9 cellular contexts compared by ENCODE assay signal in genomic region chr19:16285769-16286564, GRCh38. TPM values are rescaled to one million over a fixed set of nuclear protein-coding genes. Genes with fewer than 3 reads are reported as not detected.
DNase-seq lines count a peak whose midpoint lies in the region; ATAC-seq and TF ChIP-seq lines count a peak whose summit lies in the region.
"Had no signal": no experiment of that assay in that cellular context is flagged by ENCODE, and none has a peak within 500 bp of the region (broad histone marks: within the 10 kb centered on the region; RNA-seq: fewer than 3 reads in every experiment).

No MANE protein-coding gene starts in this region.

- H3K4me3 ChIP-seq in body of pancreas (no peak overlapping the region), upper lobe of left lung (peak overlapping the region in 1 of 4 donors; percentile 10), OCI-LY7 (ENCODE audit: low read depth, low read length, poor library complexity, severe bottlenecking) (no peak overlapping the region)

- no peak overlapping the region for H2AFZ ChIP-seq in OCI-LY7 (ENCODE audit: low read length)

- H3K27ac Mint-ChIP-seq in activated naive CD8-positive, alpha-beta T cell treated with anti-CD3 and anti-CD28 coated beads, Interleukin-2, amount 10 ng/mL, durations not matched to agents 7 days and 5 days = no peak overlapping the region
- H3K27ac Mint-ChIP-seq in activated naive CD8-positive, alpha-beta T cell treated with anti-CD3 and anti-CD28 coated beads for 36 hours = no peak overlapping the region
- no peak overlapping the region for H3K27ac Mint-ChIP-seq in activated CD8-positive, alpha-beta memory T cell treated with anti-CD3 and anti-CD28 coated beads, Interleukin-2, amount 10 ng/mL, durations not matched to agents 7 days and 5 days

- H3K4me3 Mint-ChIP-seq in activated naive CD8-positive, alpha-beta T cell treated with anti-CD3 and anti-CD28 coated beads, Interleukin-2, amount 10 ng/mL, durations not matched to agents 7 days and 5 days = peak overlapping the region; percentile 27
- H3K4me3 Mint-ChIP-seq in activated naive CD8-positive, alpha-beta T cell treated with anti-CD3 and anti-CD28 coated beads for 36 hours = no peak overlapping the region
- no peak overlapping the region for H3K4me3 Mint-ChIP-seq in activated CD8-positive, alpha-beta memory T cell treated with anti-CD3 and anti-CD28 coated beads, Interleukin-2, amount 10 ng/mL, durations not matched to agents 7 days and 5 days

- ATAC-seq in activated naive CD8-positive, alpha-beta T cell treated with anti-CD3 and anti-CD28 coated beads, Interleukin-2, amount 10 ng/mL, durations not matched to agents 7 days and 5 days (ENCODE audit: low read depth) = no peak
- ATAC-seq in body of pancreas (peak; percentile 39), upper lobe of left lung (ENCODE audit: low FRiP score in 2 of 2) (no peak), GM18907 (IDR thresholded peaks at IDR 0.05; ENCODE audit: unreplicated experiment) (no peak)
- no peak for ATAC-seq in activated CD8-positive, alpha-beta memory T cell treated with anti-CD3 and anti-CD28 coated beads, Interleukin-2, amount 10 ng/mL, durations not matched to agents 7 days and 5 days

- H3K36me3 Mint-ChIP-seq in activated naive CD8-positive, alpha-beta T cell treated with anti-CD3 and anti-CD28 coated beads, Interleukin-2, amount 10 ng/mL, durations not matched to agents 7 days and 5 days = no peaks in the 10 kb centered on the region
- no peaks in the 10 kb centered on the region for H3K36me3 Mint-ChIP-seq in activated naive CD8-positive, alpha-beta T cell treated with anti-CD3 and anti-CD28 coated beads for 36 hours
- no peaks in the 10 kb centered on the region for H3K36me3 Mint-ChIP-seq in activated CD8-positive, alpha-beta memory T cell treated with anti-CD3 and anti-CD28 coated beads, Interleukin-2, amount 10 ng/mL, durations not matched to agents 7 days and 5 days

- no peaks in the 10 kb centered on the region for H3K9me3 ChIP-seq in body of pancreas
- no peaks in the 10 kb centered on the region for H3K9me3 ChIP-seq in upper lobe of left lung
- H3K9me3 ChIP-seq in OCI-LY7 (ENCODE audit: low read length) = no peaks in the 10 kb centered on the region
- H3K9me3 ChIP-seq: Caco-2 had no signal

- H3K4me1 ChIP-seq in body of pancreas (peaks cover 24% of the 10 kb centered on the region), upper lobe of left lung (peaks cover 45 to 53% (median 50%) of the 10 kb centered on the region in 4 donors), OCI-LY7 (ENCODE audit: insufficient read depth, low read length, poor library complexity, severe bottlenecking) (peaks cover 20% of the 10 kb centered on the region)
- H3K4me1 ChIP-seq: Caco-2 had no signal

- TF ChIP-seq CTCF in body of pancreas (IDR thresholded peaks at IDR 0.05) = no peak
- no peak for TF ChIP-seq CTCF in upper lobe of left lung (IDR thresholded peaks at IDR 0.05)
- TF ChIP-seq CTCF in OCI-LY7 (conservative IDR thresholded peaks at IDR 0.05; ENCODE audit: low read length) = no peak

- H3K27me3 Mint-ChIP-seq in activated naive CD8-positive, alpha-beta T cell treated with anti-CD3 and anti-CD28 coated beads, Interleukin-2, amount 10 ng/mL, durations not matched to agents 7 days and 5 days = peaks cover 40% of the 10 kb centered on the region
- H3K27me3 Mint-ChIP-seq in activated naive CD8-positive, alpha-beta T cell treated with anti-CD3 and anti-CD28 coated beads for 36 hours = peaks cover 34% of the 10 kb centered on the region
- H3K27me3 Mint-ChIP-seq in activated CD8-positive, alpha-beta memory T cell treated with anti-CD3 and anti-CD28 coated beads, Interleukin-2, amount 10 ng/mL, durations not matched to agents 7 days and 5 days = peaks cover 51% of the 10 kb centered on the region

- H3K9me2 ChIP-seq in OCI-LY7 (ENCODE audit: insufficient read depth, low read length) = no peaks in the 10 kb centered on the region

- H3K79me2 ChIP-seq in OCI-LY7 (ENCODE audit: insufficient read depth, low read depth, low read length) = no peaks in the 10 kb centered on the region

- CTCF ChIA-PET in activated CD8-positive, alpha-beta memory T cell treated with anti-CD3 and anti-CD28 coated beads, Interleukin-2, amount 10 ng/mL, durations not matched to agents 7 days and 5 days (lab: Charles Lee) = no interaction called here
- CTCF ChIA-PET in OCI-LY7 (lab: Charles Lee; ENCODE audit: unreplicated experiment) = no interaction called here

- TF ChIP-seq POLR2A in body of pancreas (IDR thresholded peaks at IDR 0.05) (no peak), upper lobe of left lung (IDR thresholded peaks at IDR 0.05) (peak in 1 of 4 donors; percentile 22)

- H3K4me2 ChIP-seq in OCI-LY7 (ENCODE audit: low read length) = no peak overlapping the region

- no peaks in the 10 kb centered on the region for H3K27me3 ChIP-seq in body of pancreas
- no peaks in the 10 kb centered on the region for H3K27me3 ChIP-seq in upper lobe of left lung

- peaks cover 22% of the 10 kb centered on the region for H3K4me1 Mint-ChIP-seq in activated naive CD8-positive, alpha-beta T cell treated with anti-CD3 and anti-CD28 coated beads, Interleukin-2, amount 10 ng/mL, durations not matched to agents 7 days and 5 days
- H3K4me1 Mint-ChIP-seq in activated naive CD8-positive, alpha-beta T cell treated with anti-CD3 and anti-CD28 coated beads for 36 hours = peaks cover 30% of the 10 kb centered on the region
- H3K4me1 Mint-ChIP-seq in activated CD8-positive, alpha-beta memory T cell treated with anti-CD3 and anti-CD28 coated beads, Interleukin-2, amount 10 ng/mL, durations not matched to agents 7 days and 5 days = peaks cover 22% of the 10 kb centered on the region

- no peak for DNase-seq in activated naive CD8-positive, alpha-beta T cell treated with anti-CD3 and anti-CD28 coated beads, Interleukin-2, amount 10 ng/mL, durations not matched to agents 7 days and 5 days
- no peak for DNase-seq in activated naive CD8-positive, alpha-beta T cell treated with anti-CD3 and anti-CD28 coated beads for 36 hours
- DNase-seq in body of pancreas (peak in 1 of 4 donors; percentile 41), medulla oblongata (ENCODE audit: extremely low spot score) (peak; percentile 38), upper lobe of left lung (no peak), OCI-LY7 (ENCODE audit: low spot score) (no peak)
- DNase-seq in activated CD8-positive, alpha-beta memory T cell treated with anti-CD3 and anti-CD28 coated beads, Interleukin-2, amount 10 ng/mL, durations not matched to agents 7 days and 5 days = no peak
- DNase-seq: Caco-2 had no signal

- no peaks in the 10 kb centered on the region for H4K20me1 ChIP-seq in OCI-LY7 (ENCODE audit: insufficient read depth, low read length)

- intact Hi-C loops in body of pancreas (cut with DNase I) (no loop called here), OCI-LY7 (cut with micrococcal nuclease; ENCODE audit: unreplicated experiment) (no loop called here)

- BruUV-seq in OCI-LY7 (replicated peaks; lab: Mats Ljungman, UMichigan) = no TSS peak

- no peak for TF ChIP-seq EP300 in upper lobe of left lung (IDR thresholded peaks at IDR 0.05)

- POLR2A ChIA-PET in activated naive CD8-positive, alpha-beta T cell treated with anti-CD3 and anti-CD28 coated beads, Interleukin-2, amount 10 ng/mL, durations not matched to agents 7 days and 5 days (lab: Charles Lee) = no interaction called here
- POLR2A ChIA-PET in OCI-LY7 (lab: Charles Lee) = no interaction called here

- H3K9me3 Mint-ChIP-seq in activated naive CD8-positive, alpha-beta T cell treated with anti-CD3 and anti-CD28 coated beads, Interleukin-2, amount 10 ng/mL, durations not matched to agents 7 days and 5 days = no peaks in the 10 kb centered on the region
- no peaks in the 10 kb centered on the region for H3K9me3 Mint-ChIP-seq in activated naive CD8-positive, alpha-beta T cell treated with anti-CD3 and anti-CD28 coated beads for 36 hours
- no peaks in the 10 kb centered on the region for H3K9me3 Mint-ChIP-seq in activated CD8-positive, alpha-beta memory T cell treated with anti-CD3 and anti-CD28 coated beads, Interleukin-2, amount 10 ng/mL, durations not matched to agents 7 days and 5 days (ENCODE audit: low read depth)

- H3K27ac ChIP-seq in body of pancreas (peak overlapping the region in 3 of 4 donors; percentile 57 to 68 (median 65)), upper lobe of left lung (peak overlapping the region; percentile 91 to 95 (median 94)), OCI-LY7 (ENCODE audit: low read depth, low read length, poor library complexity, severe bottlenecking) (no peak overlapping the region)

- 15 to 52% methylated on average over 6 to 24 of the region's 24 CpGs for WGBS in body of pancreas, 2 donors
- 23 to 34% methylated on average over 22 to 24 of the region's 24 CpGs for WGBS in upper lobe of left lung, 2 donors

- no peaks in the 10 kb centered on the region for H3K36me3 ChIP-seq in body of pancreas (replicated peaks in 1 of 2; ENCODE audit: insufficient read depth in 1 of 2, low read depth in 2 of 2)
- no peaks in the 10 kb centered on the region for H3K36me3 ChIP-seq in upper lobe of left lung
- no peaks in the 10 kb centered on the region for H3K36me3 ChIP-seq in OCI-LY7 (ENCODE audit: insufficient read depth, low read length)

RNA-seq across cellular contexts. Expression of gene KLF2, which starts 38.7 kb away (rescaled TPM):
- total RNA-seq in activated naive CD8-positive, alpha-beta T cell treated with anti-CD3 and anti-CD28 coated beads, Interleukin-2, amount 10 ng/mL, durations not matched to agents 7 days and 5 days = 100 to 1,000 TPM; 172 to 193 TPM
- total RNA-seq in activated naive CD8-positive, alpha-beta T cell treated with anti-CD3 and anti-CD28 coated beads for 36 hours = under 1 TPM; 0.18 to 0.23 TPM
- 10 to 100 TPM; 13.2 to 42.2 TPM for total RNA-seq in body of pancreas
- total RNA-seq in upper lobe of left lung = 100 to 1,000 TPM in 2 of 6 donors, 10 to 100 TPM in 4; 26.2 to 298 (median 75.8) TPM
- 100 to 1,000 TPM in 1 of 2 experiments, 10 to 100 TPM in 1; 62.1 to 124 TPM for total RNA-seq in activated CD8-positive, alpha-beta memory T cell treated with anti-CD3 and anti-CD28 coated beads, Interleukin-2, amount 10 ng/mL, durations not matched to agents 7 days and 5 days
- total RNA-seq in OCI-LY7 (2014; rRNA removed; shearing (Covaris generic)) = 4.5 and 8.6 TPM in 2 replicates
- 6.2 and 8.2 TPM in 2 replicates for total RNA-seq in OCI-LY7 (2022)

Comparison
In these comparisons a context has a peak if more than half of its experiments do, and no peak if none do; other contexts are left out.
1. RNA of gene KLF2, which starts 38.7 kb away (total RNA-seq): 172 to 193 TPM in activated naive CD8-positive, alpha-beta T cell treated with anti-CD3 and anti-CD28 coated beads, Interleukin-2, amount 10 ng/mL, durations not matched to agents 7 days and 5 days, 62.1 to 124 TPM in activated CD8-positive, alpha-beta memory T cell treated with anti-CD3 and anti-CD28 coated beads, Interleukin-2, amount 10 ng/mL, durations not matched to agents 7 days and 5 days, 26.2 to 298 TPM in upper lobe of left lung, 13.2 to 42.2 TPM in body of pancreas and 4.5 to 8.6 TPM in OCI-LY7; 0.18 to 0.23 TPM in activated naive CD8-positive, alpha-beta T cell treated with anti-CD3 and anti-CD28 coated beads for 36 hours; every median in the first group is over 4 times any median in the second.